In genomic region chr5:33936004-33936380, GRCh38 we compare ENCODE assay signal across 1 cellular context.
TF ChIP-seq lines count a peak whose summit lies in the region.

No MANE protein-coding gene starts in this region.

TF ChIP-seq in K562, 482 proteins besides CTCF, POLR2A, EP300 and RAD21 (continued from another document):
- TF ChIP-seq NRF1 (conservative IDR thresholded peaks at IDR 0.05 in 1 of 2, IDR thresholded peaks at IDR 0.05 in 1 of 2) (peak; percentile 63 to 73), ZNF511 (CRISPR knock-in tag; IDR thresholded peaks at IDR 0.05) (0 out of 2 replicates have a peak, but pooled peaks have one; percentile 35), ZNF184 (CRISPR knock-in tag; IDR thresholded peaks at IDR 0.05) (no peak), CAMTA2 (CRISPR knock-in tag; conservative IDR thresholded peaks at IDR 0.05) (no peak)
- TF ChIP-seq, protein P1, sequence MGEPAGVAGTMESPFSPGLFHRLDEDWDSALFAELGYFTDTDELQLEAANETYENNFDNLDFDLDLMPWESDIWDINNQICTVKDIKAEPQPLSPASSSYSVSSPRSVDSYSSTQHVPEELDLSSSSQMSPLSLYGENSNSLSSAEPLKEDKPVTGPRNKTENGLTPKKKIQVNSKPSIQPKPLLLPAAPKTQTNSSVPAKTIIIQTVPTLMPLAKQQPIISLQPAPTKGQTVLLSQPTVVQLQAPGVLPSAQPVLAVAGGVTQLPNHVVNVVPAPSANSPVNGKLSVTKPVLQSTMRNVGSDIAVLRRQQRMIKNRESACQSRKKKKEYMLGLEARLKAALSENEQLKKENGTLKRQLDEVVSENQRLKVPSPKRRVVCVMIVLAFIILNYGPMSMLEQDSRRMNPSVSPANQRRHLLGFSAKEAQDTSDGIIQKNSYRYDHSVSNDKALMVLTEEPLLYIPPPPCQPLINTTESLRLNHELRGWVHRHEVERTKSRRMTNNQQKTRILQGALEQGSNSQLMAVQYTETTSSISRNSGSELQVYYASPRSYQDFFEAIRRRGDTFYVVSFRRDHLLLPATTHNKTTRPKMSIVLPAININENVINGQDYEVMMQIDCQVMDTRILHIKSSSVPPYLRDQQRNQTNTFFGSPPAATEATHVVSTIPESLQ (CRISPR knock-in tag; IDR thresholded peaks at IDR 0.05) = no peak
- TF ChIP-seq, protein P2, sequence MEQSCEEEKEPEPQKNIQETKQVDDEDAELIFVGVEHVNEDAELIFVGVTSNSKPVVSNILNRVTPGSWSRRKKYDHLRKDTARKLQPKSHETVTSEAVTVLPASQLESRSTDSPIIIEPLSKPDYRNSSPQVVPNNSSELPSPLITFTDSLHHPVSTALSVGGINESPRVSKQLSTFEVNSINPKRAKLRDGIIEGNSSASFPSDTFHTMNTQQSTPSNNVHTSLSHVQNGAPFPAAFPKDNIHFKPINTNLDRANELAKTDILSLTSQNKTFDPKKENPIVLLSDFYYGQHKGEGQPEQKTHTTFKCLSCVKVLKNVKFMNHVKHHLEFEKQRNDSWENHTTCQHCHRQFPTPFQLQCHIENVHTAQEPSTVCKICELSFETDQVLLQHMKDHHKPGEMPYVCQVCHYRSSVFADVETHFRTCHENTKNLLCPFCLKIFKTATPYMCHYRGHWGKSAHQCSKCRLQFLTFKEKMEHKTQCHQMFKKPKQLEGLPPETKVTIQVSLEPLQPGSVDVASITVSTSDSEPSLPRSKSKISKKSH (CRISPR knock-in tag; IDR thresholded peaks at IDR 0.05) = no peak
